Comparison of ENCODE assay signal across 23 cellular contexts in the genomic region with DNA sequence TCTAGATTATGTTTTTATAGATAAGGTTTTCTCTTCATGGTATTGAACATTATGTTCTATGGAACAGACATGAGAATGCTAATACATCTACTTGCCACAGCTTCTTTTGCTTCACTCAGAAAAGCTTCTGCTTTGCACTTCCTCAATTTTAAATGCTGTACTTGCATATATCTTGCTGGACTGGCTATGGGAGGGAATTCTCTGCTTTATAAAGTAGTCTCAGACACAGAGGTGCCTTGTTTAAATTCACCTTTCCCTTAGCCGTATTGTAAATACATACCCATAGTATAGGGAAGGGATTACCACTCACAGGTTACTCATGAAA.
DNase-seq lines count a peak whose midpoint lies in the region; ATAC-seq and TF ChIP-seq lines count a peak whose summit lies in the region.
"Had no signal": no experiment of that assay in that cellular context is flagged by ENCODE, and none has a peak within 500 bp of the region (broad histone marks: within the 10 kb centered on the region; RNA-seq: fewer than 3 reads in every experiment).

No MANE protein-coding gene starts in this region.

- ATAC-seq in GM18909 (IDR thresholded peaks at IDR 0.05; ENCODE audit: poor library complexity, unreplicated experiment): peak; percentile 34
- ATAC-seq in HG03571 (IDR thresholded peaks at IDR 0.05; ENCODE audit: unreplicated experiment): peak; percentile 15
- ATAC-seq: effector memory CD8-positive, alpha-beta T cell; right cardiac atrium had no signal

- no peaks in the 10 kb centered on the region for H3K9me2 ChIP-seq in hepatocyte (replicated peaks; ENCODE audit: insufficient read depth)

- H3K4me1 ChIP-seq in hepatocyte (ENCODE audit: insufficient read depth) (no peaks in the 10 kb centered on the region), ovary (ENCODE audit: insufficient read depth) (no peaks in the 10 kb centered on the region), transverse colon (no peaks in the 10 kb centered on the region)
- H3K4me1 ChIP-seq: colonic mucosa, parathyroid adenoma, Peyer's patch, SJCRH30, spleen, testis had no signal

- no peak overlapping the region for H3K4me2 ChIP-seq in hepatocyte

- no peak overlapping the region for H2AFZ ChIP-seq in hepatocyte
- H2AFZ ChIP-seq: parathyroid adenoma had no signal

- no peaks in the 10 kb centered on the region for H4K20me1 ChIP-seq in hepatocyte (ENCODE audit: insufficient read depth, poor library complexity, severe bottlenecking)

- 86% methylated on average over 1 of the region's 1 CpG for WGBS in hepatocyte (ENCODE audit: low lambda C conversion rate, missing lambda C conversion rate)
- WGBS in ovary, 3 donors: 91 to 98% (median 95%) methylated on average over 1 of the region's 1 CpG
- WGBS in transverse colon (ENCODE audit: low coverage in 1 of 2), 2 donors: 85 to 91% methylated on average over 1 of the region's 1 CpG

- H3K27me3 ChIP-seq in hepatocyte (no peaks in the 10 kb centered on the region), ovary (no peaks in the 10 kb centered on the region), transverse colon (no peaks in the 10 kb centered on the region)
- H3K27me3 ChIP-seq: brain microvascular endothelial cell, colonic mucosa, esophagus squamous epithelium, Peyer's patch, SJCRH30, spleen, testis had no signal

- in situ Hi-C loops in transverse colon (cut with MboI; ENCODE audit: low pct_ligation_motif_present in 1 of 4, low pct_unique_long_range_greater_than_20kb in 1 of 4, low sequenced_read_pairs in 3 of 4): no loop called here

- TF ChIP-seq POLR2A in ovary (IDR thresholded peaks at IDR 0.05) (no peak), transverse colon (IDR thresholded peaks at IDR 0.05) (no peak)

- H3K4me3 ChIP-seq in hepatocyte: no peak overlapping the region
- H3K4me3 ChIP-seq in ovary: no peak overlapping the region
- H3K4me3 ChIP-seq in transverse colon: no peak overlapping the region
- H3K4me3 ChIP-seq: colonic mucosa, esophagus squamous epithelium, Peyer's patch, SJCRH30, spleen, testis had no signal

- H3K36me3 ChIP-seq in hepatocyte (replicated peaks; ENCODE audit: insufficient read depth, low read depth) (no peaks in the 10 kb centered on the region), ovary (no peaks in the 10 kb centered on the region), transverse colon (no peaks in the 10 kb centered on the region)
- H3K36me3 ChIP-seq: brain microvascular endothelial cell, colonic mucosa had no signal

- no peaks in the 10 kb centered on the region for H3K9me3 ChIP-seq in hepatocyte (ENCODE audit: low read depth)
- no peaks in the 10 kb centered on the region for H3K9me3 ChIP-seq in ovary
- no peaks in the 10 kb centered on the region for H3K9me3 ChIP-seq in transverse colon
- H3K9me3 ChIP-seq: colonic mucosa, esophagus squamous epithelium, Peyer's patch, SJCRH30, spleen, testis had no signal

- DNase-seq in SKM-1 (lab: John Stamatoyannopoulos, UW; ENCODE audit: unreplicated experiment) (peak; percentile 8), medulla oblongata (ENCODE audit: extremely low spot score) (peak; percentile 12), hepatocyte (ENCODE audit: low spot score) (no peak), ovary (no peak), transverse colon (no peak)
- DNase-seq: activated CD4-positive, alpha-beta T cell treated with anti-CD3 and anti-CD28 coated beads for 48 hours; activated naive CD4-positive, alpha-beta T cell treated with anti-CD3 and anti-CD28 coated beads for 36 hours; activated T-cell treated with anti-CD3 and anti-CD28 coated beads, Interleukin-2, amount 50 U/mL, for 48 hours; brain microvascular endothelial cell; colonic mucosa; effector memory CD8-positive, alpha-beta T cell; esophagus squamous epithelium; NCI-H1436 treated with DMSO at 0.1 percent for 48 hours; nephron progenitor cell; Peyer's patch; right cardiac atrium; SJCRH30; spleen; stimulated activated naive CD4-positive, alpha-beta T cell treated with Interleukin-2 at 50 U/mL for 16 hours; testis had no signal

- H3K27ac ChIP-seq in hepatocyte (no peak overlapping the region), ovary (no peak overlapping the region), transverse colon (no peak overlapping the region)
- H3K27ac ChIP-seq: brain microvascular endothelial cell, colonic mucosa, esophagus squamous epithelium, parathyroid adenoma, Peyer's patch, SJCRH30, spleen, testis had no signal

- no peak for TF ChIP-seq CTCF in hepatocyte (IDR thresholded peaks at IDR 0.05; ENCODE audit: poor library complexity)
- no peak for TF ChIP-seq CTCF in ovary (IDR thresholded peaks at IDR 0.05)
- no peak for TF ChIP-seq CTCF in transverse colon (IDR thresholded peaks at IDR 0.05)

- TF ChIP-seq EP300 in ovary (IDR thresholded peaks at IDR 0.05) (no peak), transverse colon (IDR thresholded peaks at IDR 0.05; ENCODE audit: low read depth) (no peak)

- intact Hi-C loops in ovary (cut with DNase I): no loop called here
- intact Hi-C loops in transverse colon (cut with DNase I; ENCODE audit: low total_unique reads): no loop called here

- no peaks in the 10 kb centered on the region for H3K79me2 ChIP-seq in hepatocyte
- H3K79me2 ChIP-seq: parathyroid adenoma had no signal

Comparison
In these comparisons a context has a peak if more than half of its experiments do, and no peak if none do; other contexts are left out.
1. DNase-seq: peak in SKM-1 (single experiment) and medulla oblongata (single experiment); none in hepatocyte (single experiment), ovary (0 of 5) and transverse colon (single experiment).